12 cellular contexts compared by ENCODE assay signal in genomic region chr22:46040471-46041465, GRCh38.
DNase-seq lines count a peak whose midpoint lies in the region; ATAC-seq and TF ChIP-seq lines count a peak whose summit lies in the region.
"Had no signal": no experiment of that assay in that cellular context is flagged by ENCODE, and none has a peak within 500 bp of the region (broad histone marks: within the 10 kb centered on the region; RNA-seq: fewer than 3 reads in every experiment).

No MANE protein-coding gene starts in this region.

- H3K36me3 ChIP-seq in osteoblast (ENCODE audit: insufficient read depth, low read length): peaks cover 3% of the 10 kb centered on the region

- H3K27ac ChIP-seq in cingulate gyrus (ENCODE audit: low read depth, low read length) (peak overlapping the region; percentile 72), osteoblast (ENCODE audit: low read depth, low read length) (no peak overlapping the region)

- peaks cover 38% of the 10 kb centered on the region for H3K4me1 ChIP-seq in osteoblast (ENCODE audit: insufficient read depth, low read length)

- peaks cover 69% of the 10 kb centered on the region for H3K79me2 ChIP-seq in osteoblast (ENCODE audit: insufficient read depth, low read length)

- H2AFZ ChIP-seq in osteoblast (ENCODE audit: low read length): peak overlapping the region; percentile 15

- H3K4me2 ChIP-seq in osteoblast (ENCODE audit: insufficient read depth, low read length): no peak overlapping the region

- H4K20me1 ChIP-seq in osteoblast (ENCODE audit: insufficient read depth, low read length): no peaks in the 10 kb centered on the region

- no peaks in the 10 kb centered on the region for H3K9me3 ChIP-seq in osteoblast (ENCODE audit: low read depth, low read length)

- no peak for TF ChIP-seq CTCF in LNCaP clone FGC (IDR thresholded peaks at IDR 0.05; ENCODE audit: control insufficient read depth, extremely low read depth, insufficient read depth)
- no peak for TF ChIP-seq CTCF in osteoblast (IDR thresholded peaks at IDR 0.05; ENCODE audit: extremely low read depth, low read depth, low read length)

- no peaks in the 10 kb centered on the region for H3K27me3 ChIP-seq in osteoblast (ENCODE audit: insufficient read depth, low read length)

- ATAC-seq in HG03521 (IDR thresholded peaks at IDR 0.05; ENCODE audit: unreplicated experiment): no peak
- ATAC-seq: CD8-positive, alpha-beta T cell; stimulated activated naive B cell treated with anti-CD40 and anti-IgM and Interleukin-4, amounts not matched to agents 10 μg/mL and 1 μg/mL and 100 μg/mL, for 72 hours had no signal

- peak; percentile 6 for DNase-seq in 8988T
- no peak for DNase-seq in LNCaP clone FGC (ENCODE audit: low read depth)
- peak; percentile 29 for DNase-seq in osteoblast (ENCODE audit: insufficient read length, low spot score, missing footprints)
- DNase-seq in DMS53 (lab: John Stamatoyannopoulos, UW): no peak
- DNase-seq in OCI-M1 (lab: John Stamatoyannopoulos, UW): no peak
- no peak for DNase-seq in activated T-cell treated with anti-CD3 and anti-CD28 coated beads, Interleukin-2, amount 50 U/mL, for 48 hours
- DNase-seq: CD8-positive, alpha-beta T cell; NCI-H446 treated with DMSO at 0.1 percent for 48 hours; stimulated activated CD4-positive, alpha-beta T cell treated with anti-CD3 and anti-CD28 coated beads, Interleukin-15, amount 100 ng/mL, for 24 hours; stimulated activated naive B cell treated with anti-CD40 and anti-IgM and Interleukin-4, amounts not matched to agents 10 μg/mL and 1 μg/mL and 100 μg/mL, for 72 hours had no signal

- H3K4me3 ChIP-seq in LNCaP clone FGC (ENCODE audit: low read depth, low read length) (peak overlapping the region; percentile 73), osteoblast (ENCODE audit: insufficient read depth, low read length) (no peak overlapping the region)

Comparison
In these comparisons a context has a peak if more than half of its experiments do, and no peak if none do; other contexts are left out.
1. DNase-seq: peak in 8988T (single experiment) and osteoblast (single experiment); none in LNCaP clone FGC (single experiment), DMS53 (single experiment), OCI-M1 (single experiment) and activated T-cell treated with anti-CD3 and anti-CD28 coated beads, Interleukin-2, amount 50 U/mL, for 48 hours (0 of 2).